11 cellular contexts compared by ENCODE assay signal in genomic region chr6:7142228-7142801, GRCh38. TPM values are rescaled to one million over a fixed set of nuclear protein-coding genes. Genes with fewer than 3 reads are reported as not detected.
DNase-seq lines count a peak whose midpoint lies in the region; ATAC-seq and TF ChIP-seq lines count a peak whose summit lies in the region.
"Had no signal": no experiment of that assay in that cellular context is flagged by ENCODE, and none has a peak within 500 bp of the region (broad histone marks: within the 10 kb centered on the region; RNA-seq: fewer than 3 reads in every experiment).

No MANE protein-coding gene starts in this region.

- H3K27ac Mint-ChIP-seq in GM23338 (no peak overlapping the region), T-cell (no peak overlapping the region)

- H3K4me1 Mint-ChIP-seq in GM23338 (peaks cover 83% of the 10 kb centered on the region), T-cell (peaks cover 78 to 81% (median 79%) of the 10 kb centered on the region in 3 donors)

- no peaks in the 10 kb centered on the region for H3K36me3 Mint-ChIP-seq in GM23338 (ENCODE audit: low read depth)
- no peaks in the 10 kb centered on the region for H3K36me3 Mint-ChIP-seq in T-cell

- H2AFZ ChIP-seq in GM23338, result no peak overlapping the region

- H3K36me3 ChIP-seq in GM23338 (ENCODE audit: insufficient read depth), result no peaks in the 10 kb centered on the region

- no peak for TF ChIP-seq CTCF in GM23338 (conservative IDR thresholded peaks at IDR 0.05; ENCODE audit: low read depth in 2 of 2)

- no peaks in the 10 kb centered on the region for H3K27me3 ChIP-seq in GM23338 (ENCODE audit: insufficient read depth)

- H3K4me3 Mint-ChIP-seq in GM23338, result no peak overlapping the region; the same call in 2 of the 3 replicates
- H3K4me3 Mint-ChIP-seq in T-cell, result peak overlapping the region; percentile 39 to 77 (median 47)

- DNase-seq in GM23338 (ENCODE audit: low spot score) (no peak), T-cell (no peak), left lobe of liver (ENCODE audit: low spot score) (peak; percentile 95), DMS53 (lab: John Stamatoyannopoulos, UW) (no peak), putamen (ENCODE audit: low spot score) (no peak)
- DNase-seq: erythroblast, NCI-H226, SIG-M5 had no signal

- ATAC-seq in GM23338 (no peak), T-cell (replicated peaks in 1 of 4) (no peak), left lobe of liver (peak; percentile 58), HG02798 (IDR thresholded peaks at IDR 0.05; ENCODE audit: poor library complexity, unreplicated experiment) (no peak), GM19035 (IDR thresholded peaks at IDR 0.05; ENCODE audit: unreplicated experiment) (no peak)

- no peaks in the 10 kb centered on the region for H3K9me2 ChIP-seq in GM23338 (ENCODE audit: insufficient read depth)

- peaks cover 53% of the 10 kb centered on the region for H3K79me2 ChIP-seq in GM23338 (replicated peaks; ENCODE audit: insufficient read depth)

- peaks cover 64% of the 10 kb centered on the region for H3K4me1 ChIP-seq in GM23338 (ENCODE audit: insufficient read depth)

- no peak overlapping the region for H3K4me3 ChIP-seq in GM23338
- no peak overlapping the region for H3K4me3 ChIP-seq in skin epidermis

- H3K27me3 Mint-ChIP-seq in GM23338 (ENCODE audit: insufficient read depth, low read depth, poor library complexity) (peaks cover 7% of the 10 kb centered on the region), T-cell (no peaks in the 10 kb centered on the region)

- no peaks in the 10 kb centered on the region; the same call in 1 of the 2 replicates for H4K20me1 ChIP-seq in GM23338 (replicated peaks; ENCODE audit: insufficient read depth)

- POLR2A ChIA-PET in T-cell (lab: Charles Lee), result interaction anchor here in 1 of 2 donors (0.7 kb wide), 1 partner anchor 1977 kb away, joined by 9 read pairs; no protein-coding TSS in a partner anchor

- H3K9me3 Mint-ChIP-seq in GM23338, result no peaks in the 10 kb centered on the region
- H3K9me3 Mint-ChIP-seq in T-cell, result no peaks in the 10 kb centered on the region

- CTCF ChIA-PET in T-cell (lab: Charles Lee), result interaction anchor here in 1 of 2 donors (0.7 kb wide), 1 partner anchor 528 kb away, joined by 4 read pairs; no protein-coding TSS in a partner anchor

- no peak overlapping the region for H3K27ac ChIP-seq in GM23338 (ENCODE audit: low read depth)
- peak overlapping the region in 11 of 21 experiments; percentile 41 to 99 (median 96) for H3K27ac ChIP-seq in skin epidermis

- no peaks in the 10 kb centered on the region for H3F3A ChIP-seq in GM23338 (replicated peaks; ENCODE audit: low read depth)

- H3K4me2 ChIP-seq in GM23338, result peak overlapping the region; percentile 77; the same call in 1 of the 2 replicates

TF ChIP-seq in GM23338, 12 proteins besides CTCF, POLR2A, EP300 and RAD21 (continues in another document):
- TF ChIP-seq STAT1 (IDR thresholded peaks at IDR 0.05; ENCODE audit: unreplicated experiment) (no peak), EZH2phosphoT487 (IDR thresholded peaks at IDR 0.05; ENCODE audit: unreplicated experiment) (no peak), ZNF331 (CRISPR knock-in tag; IDR thresholded peaks at IDR 0.05; ENCODE audit: low read depth) (no peak), POLR2AphosphoS5 (IDR thresholded peaks at IDR 0.05; ENCODE audit: low read depth) (no peak), ZNF114 (CRISPR knock-in tag; IDR thresholded peaks at IDR 0.05) (no peak), CREB1 (CRISPR knock-in tag; IDR thresholded peaks at IDR 0.05; ENCODE audit: low read depth) (no peak), ZNF462 (CRISPR knock-in tag; IDR thresholded peaks at IDR 0.05) (no peak), JUNB (IDR thresholded peaks at IDR 0.05; ENCODE audit: unreplicated experiment) (no peak), EZH2 (IDR thresholded peaks at IDR 0.05; ENCODE audit: low read depth, unreplicated experiment) (no peak), ETS1 (IDR thresholded peaks at IDR 0.05) (no peak), NANOG (IDR thresholded peaks at IDR 0.05; ENCODE audit: borderline replicate concordance) (no peak)

RNA-seq across cellular contexts. Expression of gene RREB1, which starts 34.6 kb away (rescaled TPM):
- total RNA-seq in GM23338 (2014; rRNA removed; shearing (Covaris generic)), result 25.5 and 29.1 TPM in 2 replicates
- polyA plus RNA-seq in GM23338 (2016; fragmentation: Nextera tagmentation; extraction: Ambion mirVana), result 7.9 and 8.5 TPM in 2 replicates
- total RNA-seq in T-cell (10 to 100 TPM; 38.1 to 50.1 (median 39.6) TPM), left lobe of liver (43.3 TPM)
